In genomic region chr2:74498500-74499268, GRCh38 we compare ENCODE assay signal across 8 cellular contexts. TPM values are rescaled to one million over a fixed set of nuclear protein-coding genes. Genes with fewer than 3 reads are reported as not detected.
DNase-seq lines count a peak whose midpoint lies in the region; TF ChIP-seq lines count a peak whose summit lies in the region.

No MANE protein-coding gene starts in this region.

- H4K20me1 ChIP-seq in PC-9 (ENCODE audit: insufficient read depth): no peaks in the 10 kb centered on the region

- peak overlapping the region; percentile 12 for H3K9ac ChIP-seq in endodermal cell (ENCODE audit: extremely low read depth, low read length, poor library complexity, severe bottlenecking)

- H3K36me3 Mint-ChIP-seq in endodermal cell (ENCODE audit: low read depth) (peaks cover 8% of the 10 kb centered on the region), neural crest cell (ENCODE audit: low read depth) (peaks cover 13% of the 10 kb centered on the region)

- no peak overlapping the region for H3K27ac Mint-ChIP-seq in endodermal cell
- H3K27ac Mint-ChIP-seq in neural crest cell (ENCODE audit: unreplicated experiment): no peak overlapping the region

- no peak for TF ChIP-seq CTCF in GM10248 (IDR thresholded peaks at IDR 0.05; ENCODE audit: control extremely low read depth, extremely low read depth, low read depth, missing control alignments)
- TF ChIP-seq CTCF in PC-9 (conservative IDR thresholded peaks at IDR 0.05): no peak
- TF ChIP-seq CTCF in endodermal cell (conservative IDR thresholded peaks at IDR 0.05): no peak
- no peak for TF ChIP-seq CTCF in neural crest cell (conservative IDR thresholded peaks at IDR 0.05)

- no peaks in the 10 kb centered on the region for H3K27me3 ChIP-seq in PC-9 (ENCODE audit: insufficient read depth, low read depth)
- peaks cover 82% of the 10 kb centered on the region for H3K27me3 ChIP-seq in endodermal cell (ENCODE audit: control insufficient read depth, insufficient read depth, low read length, poor library complexity, severe bottlenecking)

- peaks cover 26% of the 10 kb centered on the region for H3K4me1 Mint-ChIP-seq in endodermal cell
- H3K4me1 Mint-ChIP-seq in neural crest cell: peaks cover 19% of the 10 kb centered on the region

- H3K9me2 ChIP-seq in PC-9 (ENCODE audit: insufficient read depth): no peaks in the 10 kb centered on the region

- H3K4me3 Mint-ChIP-seq in endodermal cell: peak overlapping the region; percentile 51
- peak overlapping the region; percentile 86 for H3K4me3 Mint-ChIP-seq in neural crest cell

- TSS peak; percentile 39 for BruUV-seq in PC-9 (replicated peaks; lab: Mats Ljungman, UMichigan)

- H3K27ac ChIP-seq in PC-9: peak overlapping the region; percentile 27; the same call in 1 of the 2 replicates
- H3K27ac ChIP-seq in endodermal cell (ENCODE audit: low read depth, low read length): no peak overlapping the region

- H3K4me1 ChIP-seq in PC-9 (replicated peaks; ENCODE audit: insufficient read depth) (peaks cover 16% of the 10 kb centered on the region), endodermal cell (ENCODE audit: control insufficient read depth, insufficient read depth, low read length) (no peaks in the 10 kb centered on the region)

- H3K4me3 ChIP-seq in PC-9 (peak overlapping the region; percentile 62), endodermal cell (ENCODE audit: low read length) (peak overlapping the region; percentile 75)

- peaks cover 10% of the 10 kb centered on the region; the same call in 1 of the 2 replicates for H3K79me2 ChIP-seq in PC-9 (ENCODE audit: low read depth)

- peaks cover 16% of the 10 kb centered on the region; the same call in 1 of the 2 replicates for H3F3A ChIP-seq in PC-9 (ENCODE audit: insufficient read depth, low read depth)

- CTCF ChIA-PET in GM10248 (lab: Yijun Ruan, JAX): interaction anchor here (1.0 to 2.5 kb wide), 7 partner anchors 9 to 90 kb away, joined by 3 to 10 read pairs (median 4); partner anchors contain the start of genes AUP1, CCDC142, HTRA2 and TLX2
- CTCF ChIA-PET in PC-9 (lab: Charles Lee): interaction anchor here (0.7 kb wide), 1 partner anchor 90 kb away, joined by 4 read pairs; no protein-coding TSS in a partner anchor

- intact Hi-C loops in PC-9 (cut with micrococcal nuclease; ENCODE audit: unreplicated experiment): no loop called here

- H3K36me3 ChIP-seq in PC-9 (ENCODE audit: low read depth) (no peaks in the 10 kb centered on the region), endodermal cell (ENCODE audit: control insufficient read depth, insufficient read depth, low read length) (peaks cover 7% of the 10 kb centered on the region)

- 2 to 3% methylated on average over 33 to 41 of the region's 41 CpGs for WGBS in endodermal cell (ENCODE audit: insufficient coverage in 1 of 2, insufficient read length in 1 of 2), 2 experiments

- peak overlapping the region; percentile 88 for H2AFZ ChIP-seq in PC-9

- DNase-seq in GM10248 (ENCODE audit: extremely low spot score) (peak; percentile 39), PC-9 (peak; percentile 34 to 58), endodermal cell (no peak), neural crest cell (ENCODE audit: low read depth, low spot score) (peak; percentile 28), NCI-H187 (lab: John Stamatoyannopoulos, UW) (no peak), NCI-H2107 treated with DMSO at 0.1 percent for 48 hours (lab: John Stamatoyannopoulos, UW; ENCODE audit: unreplicated experiment) (no peak), NCI-H2107 (lab: John Stamatoyannopoulos, UW) (no peak), NCI-H2196 (lab: John Stamatoyannopoulos, UW; ENCODE audit: unreplicated experiment) (no peak)

- no peaks in the 10 kb centered on the region for H3K9me3 ChIP-seq in PC-9 (ENCODE audit: insufficient read depth, low read depth)
- no peaks in the 10 kb centered on the region for H3K9me3 ChIP-seq in endodermal cell (ENCODE audit: control insufficient read depth, low read length)

- H3K9me3 Mint-ChIP-seq in endodermal cell (no peaks in the 10 kb centered on the region), neural crest cell (no peaks in the 10 kb centered on the region)

- POLR2A ChIA-PET in GM10248 (lab: Yijun Ruan, JAX) (no interaction called here), PC-9 (lab: Charles Lee; ENCODE audit: unreplicated experiment) (interaction anchor here (0.5 to 0.6 kb wide), 2 partner anchors 27 to 40 kb away, joined by 4 to 8 read pairs; partner anchors contain the start of gene WBP1)

- H3K27me3 Mint-ChIP-seq in endodermal cell (ENCODE audit: insufficient read depth) (peaks cover 88% of the 10 kb centered on the region), neural crest cell (ENCODE audit: low read depth) (peaks cover 91% of the 10 kb centered on the region)

- peak overlapping the region; percentile 88 for H3K4me2 ChIP-seq in PC-9

RNA-seq across cellular contexts. Expression of gene LBX2, which starts 0.7 kb away (rescaled TPM):
- total RNA-seq in PC-9 (2021) (0.76 and 2.0 TPM in 2 replicates), endodermal cell (1 to 10 TPM; 1.3 to 1.6 TPM), neural crest cell (0.28 TPM in 1 of 2 replicates, not detected in the other)
- polyA plus RNA-seq in endodermal cell (2013, experiment 1 of 2): 0.50 TPM
- 0.41 TPM for polyA plus RNA-seq in endodermal cell (2013, experiment 2 of 2)

RNA-seq across cellular contexts. Expression of gene PCGF1, which starts 8.8 kb away (rescaled TPM):
- total RNA-seq in PC-9 (2021): 24.9 and 31.3 TPM in 2 replicates
- total RNA-seq in endodermal cell: 10 to 100 TPM; 15.5 to 21.4 TPM
- 22.9 TPM for polyA plus RNA-seq in endodermal cell (2013, experiment 1 of 2)
- polyA plus RNA-seq in endodermal cell (2013, experiment 2 of 2): 20.5 TPM
- total RNA-seq in neural crest cell: 25.4 and 30.0 TPM in 2 replicates

RNA-seq across cellular contexts. Expression of gene TLX2, which starts 15.6 kb away (rescaled TPM):
- total RNA-seq in PC-9 (2021) (3.1 and 3.8 TPM in 2 replicates), endodermal cell (under 1 TPM; 0.22 to 0.27 TPM), neural crest cell (not detected in 2 replicates)
- polyA plus RNA-seq in endodermal cell (2013, experiment 1 of 2): 0.32 TPM
- polyA plus RNA-seq in endodermal cell (2013, experiment 2 of 2): 0.50 TPM

RNA-seq across cellular contexts. Expression of gene TTC31, which starts 15.8 kb away (rescaled TPM):
- total RNA-seq in PC-9 (2021) (20.1 and 21.8 TPM in 2 replicates), endodermal cell (10 to 100 TPM; 31.5 to 32.4 TPM), neural crest cell (29.6 and 31.6 TPM in 2 replicates)
- polyA plus RNA-seq in endodermal cell (2013, experiment 1 of 2): 26.4 TPM
- 22.2 TPM for polyA plus RNA-seq in endodermal cell (2013, experiment 2 of 2)

RNA-seq across cellular contexts. Expression of gene CCDC142, which starts 15.9 kb away (rescaled TPM):
- total RNA-seq in PC-9 (2021) (16.8 and 19.8 TPM in 2 replicates), endodermal cell (10 to 100 TPM; 19.0 to 24.7 TPM), neural crest cell (34.7 and 35.0 TPM in 2 replicates)
- 10.0 TPM for polyA plus RNA-seq in endodermal cell (2013, experiment 1 of 2)
- polyA plus RNA-seq in endodermal cell (2013, experiment 2 of 2): 11.4 TPM

Comparison
In these comparisons a context has a peak if more than half of its experiments do, and no peak if none do; other contexts are left out.
1. DNase-seq: peak in GM10248 (single experiment), PC-9 (2 of 2) and neural crest cell (single experiment); none in endodermal cell (single experiment), NCI-H187 (0 of 2), NCI-H2107 treated with DMSO at 0.1 percent for 48 hours (single experiment), NCI-H2107 (single experiment) and NCI-H2196 (single experiment).